ENCODE assay signal across 1 cellular context in the genomic region with DNA sequence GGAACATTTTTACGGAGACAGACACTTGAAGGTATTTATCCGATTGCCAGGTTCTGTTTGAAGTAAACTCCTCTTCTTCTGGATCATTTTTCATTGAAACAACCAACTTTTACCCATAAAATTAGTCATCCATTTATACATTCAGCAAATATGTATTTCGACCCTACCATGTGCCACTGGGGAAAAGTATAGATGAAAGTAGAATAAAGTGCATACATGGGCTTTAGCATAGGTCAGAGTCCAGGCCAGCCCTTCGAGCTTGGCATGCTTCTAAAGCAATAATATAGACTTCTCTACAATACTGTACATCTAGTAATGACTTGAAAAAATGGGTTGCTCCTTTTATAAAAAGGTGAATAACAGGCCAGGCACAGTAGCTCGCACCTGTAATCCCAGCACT.
TF ChIP-seq lines count a peak whose summit lies in the region.

No MANE protein-coding gene starts in this region.

TF ChIP-seq in K562, 482 proteins besides CTCF, POLR2A, EP300 and RAD21:
- TF ChIP-seq, protein P1, sequence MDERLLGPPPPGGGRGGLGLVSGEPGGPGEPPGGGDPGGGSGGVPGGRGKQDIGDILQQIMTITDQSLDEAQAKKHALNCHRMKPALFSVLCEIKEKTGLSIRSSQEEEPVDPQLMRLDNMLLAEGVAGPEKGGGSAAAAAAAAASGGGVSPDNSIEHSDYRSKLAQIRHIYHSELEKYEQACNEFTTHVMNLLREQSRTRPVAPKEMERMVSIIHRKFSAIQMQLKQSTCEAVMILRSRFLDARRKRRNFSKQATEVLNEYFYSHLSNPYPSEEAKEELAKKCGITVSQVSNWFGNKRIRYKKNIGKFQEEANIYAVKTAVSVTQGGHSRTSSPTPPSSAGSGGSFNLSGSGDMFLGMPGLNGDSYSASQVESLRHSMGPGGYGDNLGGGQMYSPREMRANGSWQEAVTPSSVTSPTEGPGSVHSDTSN (CRISPR knock-in tag; IDR thresholded peaks at IDR 0.05; ENCODE audit: low read depth), result no peak
- TF ChIP-seq, protein P1 (tag; conservative IDR thresholded peaks at IDR 0.05; ENCODE audit: low read depth), result no peak
- TF ChIP-seq ZNF232 (CRISPR knock-in tag; IDR thresholded peaks at IDR 0.05) (no peak), MEF2A (IDR thresholded peaks at IDR 0.05; ENCODE audit: control insufficient read depth, low read depth, low read length) (no peak), KAT7 (CRISPR knock-in tag; IDR thresholded peaks at IDR 0.05; ENCODE audit: borderline replicate concordance) (no peak), ZNF551 (CRISPR knock-in tag; IDR thresholded peaks at IDR 0.05) (no peak), FOXK2 (conservative IDR thresholded peaks at IDR 0.05 in 1 of 2, IDR thresholded peaks at IDR 0.05 in 1 of 2; ENCODE audit: low read depth in 2 of 2) (no peak), ZNF3 (CRISPR knock-in tag; IDR thresholded peaks at IDR 0.05) (no peak), KHSRP (IDR thresholded peaks at IDR 0.05) (no peak)
- TF ChIP-seq, protein P2, sequence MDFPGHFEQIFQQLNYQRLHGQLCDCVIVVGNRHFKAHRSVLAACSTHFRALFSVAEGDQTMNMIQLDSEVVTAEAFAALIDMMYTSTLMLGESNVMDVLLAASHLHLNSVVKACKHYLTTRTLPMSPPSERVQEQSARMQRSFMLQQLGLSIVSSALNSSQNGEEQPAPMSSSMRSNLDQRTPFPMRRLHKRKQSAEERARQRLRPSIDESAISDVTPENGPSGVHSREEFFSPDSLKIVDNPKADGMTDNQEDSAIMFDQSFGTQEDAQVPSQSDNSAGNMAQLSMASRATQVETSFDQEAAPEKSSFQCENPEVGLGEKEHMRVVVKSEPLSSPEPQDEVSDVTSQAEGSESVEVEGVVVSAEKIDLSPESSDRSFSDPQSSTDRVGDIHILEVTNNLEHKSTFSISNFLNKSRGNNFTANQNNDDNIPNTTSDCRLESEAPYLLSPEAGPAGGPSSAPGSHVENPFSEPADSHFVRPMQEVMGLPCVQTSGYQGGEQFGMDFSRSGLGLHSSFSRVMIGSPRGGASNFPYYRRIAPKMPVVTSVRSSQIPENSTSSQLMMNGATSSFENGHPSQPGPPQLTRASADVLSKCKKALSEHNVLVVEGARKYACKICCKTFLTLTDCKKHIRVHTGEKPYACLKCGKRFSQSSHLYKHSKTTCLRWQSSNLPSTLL (IDR thresholded peaks at IDR 0.05), result no peak
